ENCODE assay signal across 17 cellular contexts in genomic region chr6:37190159-37190535, GRCh38. TPM values are rescaled to one million over a fixed set of nuclear protein-coding genes. Genes with fewer than 3 reads are reported as not detected.
DNase-seq lines count a peak whose midpoint lies in the region; ATAC-seq and TF ChIP-seq lines count a peak whose summit lies in the region.
"Had no signal": no experiment of that assay in that cellular context is flagged by ENCODE, and none has a peak within 500 bp of the region (broad histone marks: within the 10 kb centered on the region; RNA-seq: fewer than 3 reads in every experiment).

No MANE protein-coding gene starts in this region.

- H3K36me3 ChIP-seq in BLaER1 (no peaks in the 10 kb centered on the region), ascending aorta (no peaks in the 10 kb centered on the region)
- H3K36me3 ChIP-seq: cardiac muscle cell had no signal

- no peak overlapping the region for H3K27ac ChIP-seq in BLaER1
- H3K27ac ChIP-seq in ascending aorta, result no peak overlapping the region
- H3K27ac ChIP-seq: cardiac muscle cell had no signal

- no peaks in the 10 kb centered on the region for H3K27me3 Mint-ChIP-seq in activated CD8-positive, alpha-beta T cell treated with anti-CD3 and anti-CD28 coated beads for 36 hours
- H3K27me3 Mint-ChIP-seq: CD4-positive, CD25-positive, alpha-beta regulatory T cell had no signal

- ATAC-seq in activated CD8-positive, alpha-beta T cell treated with anti-CD3 and anti-CD28 coated beads for 36 hours, result peak; percentile 63
- no peak for ATAC-seq in GM19351 (IDR thresholded peaks at IDR 0.05; ENCODE audit: unreplicated experiment)
- ATAC-seq: sciatic nerve had no signal

- H3K4me1 ChIP-seq in BLaER1 (peaks cover 12% of the 10 kb centered on the region), ascending aorta (no peaks in the 10 kb centered on the region)

- POLR2A ChIA-PET in activated CD8-positive, alpha-beta T cell treated with anti-CD3 and anti-CD28 coated beads for 36 hours (lab: Charles Lee), result interaction anchor here (0.6 to 5.7 kb wide), 10 partner anchors 10 to 161 kb away, joined by 3 to 96 read pairs (median 4); partner anchors contain the start of gene PIM1

- DNase-seq in ELR (ENCODE audit: low read depth) (peak; percentile 22), fibroblast of the aortic adventitia (ENCODE audit: low read depth) (peak; percentile 43), NCI-H748 (lab: John Stamatoyannopoulos, UW; ENCODE audit: unreplicated experiment) (no peak), ascending aorta (ENCODE audit: low spot score in 2 of 2) (no peak), GM03348 (ENCODE audit: low spot score) (no peak)
- peak; percentile 52 for DNase-seq in activated CD8-positive, alpha-beta T cell treated with anti-CD3 and anti-CD28 coated beads for 36 hours
- DNase-seq: CD4-positive, CD25-positive, alpha-beta regulatory T cell; hippocampal formation; left ventricle myocardium superior; NCI-H2029 treated with DMSO at 0.1 percent for 48 hours; NCI-H748 treated with DMSO at 0.1 percent for 48 hours; substantia nigra had no signal

- CTCF ChIA-PET in activated CD8-positive, alpha-beta T cell treated with anti-CD3 and anti-CD28 coated beads for 36 hours (lab: Charles Lee), result interaction anchor here (0.6 to 5.5 kb wide), 8 partner anchors 10 to 305 kb away, joined by 3 to 57 read pairs (median 4); partner anchors contain the start of genes C6orf89 and PIM1

- peaks cover 10% of the 10 kb centered on the region for H3K9me3 Mint-ChIP-seq in activated CD8-positive, alpha-beta T cell treated with anti-CD3 and anti-CD28 coated beads for 36 hours
- H3K9me3 Mint-ChIP-seq: CD4-positive, CD25-positive, alpha-beta regulatory T cell had no signal

- no peaks in the 10 kb centered on the region for H4K20me1 ChIP-seq in BLaER1

- H3K27ac Mint-ChIP-seq in activated CD8-positive, alpha-beta T cell treated with anti-CD3 and anti-CD28 coated beads for 36 hours, result peak overlapping the region; percentile 77
- H3K27ac Mint-ChIP-seq: nephron had no signal

- no peaks in the 10 kb centered on the region for H3K27me3 ChIP-seq in BLaER1
- H3K27me3 ChIP-seq in ascending aorta, result no peaks in the 10 kb centered on the region
- H3K27me3 ChIP-seq: cardiac muscle cell had no signal

- no peak for TF ChIP-seq CTCF in activated CD8-positive, alpha-beta T cell treated with anti-CD3 and anti-CD28 coated beads for 36 hours (IDR thresholded peaks at IDR 0.05)
- TF ChIP-seq CTCF in fibroblast of the aortic adventitia (IDR thresholded peaks at IDR 0.05; ENCODE audit: insufficient read depth, low read length) (no peak), ascending aorta (IDR thresholded peaks at IDR 0.05) (no peak)

- intact Hi-C loops in activated CD8-positive, alpha-beta T cell treated with anti-CD3 and anti-CD28 coated beads for 36 hours (cut with micrococcal nuclease), result no loop called here
- intact Hi-C loops in ascending aorta (cut with DNase I), result no loop called here

- H3K36me3 Mint-ChIP-seq in activated CD8-positive, alpha-beta T cell treated with anti-CD3 and anti-CD28 coated beads for 36 hours (ENCODE audit: low read depth), result peaks cover 9% of the 10 kb centered on the region

- H3K4me3 Mint-ChIP-seq in activated CD8-positive, alpha-beta T cell treated with anti-CD3 and anti-CD28 coated beads for 36 hours, result no peak overlapping the region
- H3K4me3 Mint-ChIP-seq: CD4-positive, CD25-positive, alpha-beta regulatory T cell; nephron had no signal

- peaks cover 72% of the 10 kb centered on the region for H3K4me1 Mint-ChIP-seq in activated CD8-positive, alpha-beta T cell treated with anti-CD3 and anti-CD28 coated beads for 36 hours (ENCODE audit: low read depth)

- H3K9me3 ChIP-seq in BLaER1 (peaks cover 10% of the 10 kb centered on the region; the same call in 1 of the 2 replicates), ascending aorta (peaks cover 0 to 7% of the 10 kb centered on the region in 2 donors)

- H3K4me2 ChIP-seq in BLaER1, result peak overlapping the region; percentile 7; the same call in 1 of the 2 replicates

- H3K4me3 ChIP-seq in BLaER1, result no peak overlapping the region
- H3K4me3 ChIP-seq in fibroblast of the aortic adventitia (ENCODE audit: low read depth, low read length), result no peak overlapping the region
- no peak overlapping the region for H3K4me3 ChIP-seq in ascending aorta
- H3K4me3 ChIP-seq: cardiac muscle cell had no signal

- H3K9ac ChIP-seq in BLaER1, result no peak overlapping the region

RNA-seq across cellular contexts. Expression of gene PIM1, which starts 20.2 kb away (rescaled TPM):
- 100 to 1,000 TPM; 293 to 305 TPM for total RNA-seq in activated CD8-positive, alpha-beta T cell treated with anti-CD3 and anti-CD28 coated beads for 36 hours
- total RNA-seq in fibroblast of the aortic adventitia (ENCODE audit: low replicate concordance), result 8.7 and 19.3 TPM in 2 replicates
- total RNA-seq in ascending aorta, result 17.7 TPM

Comparison
In these comparisons a context has a peak if more than half of its experiments do, and no peak if none do; other contexts are left out.
1. DNase-seq: peak in ELR (single experiment), activated CD8-positive, alpha-beta T cell treated with anti-CD3 and anti-CD28 coated beads for 36 hours (single experiment) and fibroblast of the aortic adventitia (single experiment); none in NCI-H748 (single experiment), ascending aorta (0 of 2) and GM03348 (single experiment).
2. RNA of gene PIM1, which starts 20.2 kb away (total RNA-seq): 293 to 305 TPM in activated CD8-positive, alpha-beta T cell treated with anti-CD3 and anti-CD28 coated beads for 36 hours; 17.7 TPM in ascending aorta (single experiment) and 8.7 to 19.3 TPM in fibroblast of the aortic adventitia; every median in the first group is over 10 times any median in the second.